Comparison of ENCODE assay signal across 11 cellular contexts in genomic region chr2:68412127-68412819, GRCh38. TPM values are rescaled to one million over a fixed set of nuclear protein-coding genes. Genes with fewer than 3 reads are reported as not detected.
DNase-seq lines count a peak whose midpoint lies in the region; ATAC-seq and TF ChIP-seq lines count a peak whose summit lies in the region.
"Had no signal": no experiment of that assay in that cellular context is flagged by ENCODE, and none has a peak within 500 bp of the region (broad histone marks: within the 10 kb centered on the region; RNA-seq: fewer than 3 reads in every experiment).

No MANE protein-coding gene starts in this region.

- no peaks in the 10 kb centered on the region for H3K27me3 ChIP-seq in tibial artery

- peak overlapping the region; percentile 74 for H3K27ac Mint-ChIP-seq in central memory CD8-positive, alpha-beta T cell (ENCODE audit: low read depth)
- no peak overlapping the region for H3K27ac Mint-ChIP-seq in mesothelial cell of epicardium
- H3K27ac Mint-ChIP-seq: HFFc6 had no signal

- no peaks in the 10 kb centered on the region for H3K4me1 ChIP-seq in tibial artery

- peak overlapping the region; percentile 48 for H3K4me3 Mint-ChIP-seq in central memory CD8-positive, alpha-beta T cell
- no peak overlapping the region for H3K4me3 Mint-ChIP-seq in mesothelial cell of epicardium
- H3K4me3 Mint-ChIP-seq: HFFc6 had no signal

- no peaks in the 10 kb centered on the region for H3K36me3 ChIP-seq in tibial artery

- H3K9me3 Mint-ChIP-seq in central memory CD8-positive, alpha-beta T cell, result no peaks in the 10 kb centered on the region
- H3K9me3 Mint-ChIP-seq in mesothelial cell of epicardium, result peaks cover 14% of the 10 kb centered on the region

- H3K27me3 Mint-ChIP-seq in central memory CD8-positive, alpha-beta T cell, result no peaks in the 10 kb centered on the region
- peaks cover 28% of the 10 kb centered on the region for H3K27me3 Mint-ChIP-seq in mesothelial cell of epicardium (ENCODE audit: low read depth)

- peaks cover 2% of the 10 kb centered on the region for H3K36me3 Mint-ChIP-seq in central memory CD8-positive, alpha-beta T cell (ENCODE audit: insufficient read depth)
- H3K36me3 Mint-ChIP-seq in mesothelial cell of epicardium, result no peaks in the 10 kb centered on the region

- no peak overlapping the region for H3K4me3 ChIP-seq in tibial artery

- H3K27ac ChIP-seq in tibial artery, result no peak overlapping the region

- H3K9me3 ChIP-seq in tibial artery, result no peaks in the 10 kb centered on the region

- intact Hi-C loops in tibial artery (cut with DNase I; ENCODE audit: low total_unique reads), result no loop called here

- peaks cover 66% of the 10 kb centered on the region for H3K4me1 Mint-ChIP-seq in central memory CD8-positive, alpha-beta T cell
- H3K4me1 Mint-ChIP-seq in mesothelial cell of epicardium, result no peaks in the 10 kb centered on the region

- TF ChIP-seq CTCF in tibial artery (IDR thresholded peaks at IDR 0.05), result no peak
- TF ChIP-seq CTCF in mesothelial cell of epicardium (IDR thresholded peaks at IDR 0.05; ENCODE audit: unreplicated experiment), result no peak

- ATAC-seq in GM18508 (IDR thresholded peaks at IDR 0.05; ENCODE audit: insufficient read depth, unreplicated experiment), result peak; percentile 24
- peak; percentile 50 for ATAC-seq in GM21717 (IDR thresholded peaks at IDR 0.05; ENCODE audit: unreplicated experiment)
- ATAC-seq in HG03442 (IDR thresholded peaks at IDR 0.05; ENCODE audit: unreplicated experiment), result peak; percentile 21
- ATAC-seq in central memory CD8-positive, alpha-beta T cell (replicated peaks; ENCODE audit: extremely low read depth, poor library complexity, severe bottlenecking), result no peak

- DNase-seq in central memory CD8-positive, alpha-beta T cell (ENCODE audit: low spot score in 2 of 2), result no peak
- no peak for DNase-seq in nucleus accumbens (lab: John Stamatoyannopoulos, UW)
- DNase-seq in tibial artery, result no peak
- no peak for DNase-seq in HUDEP-2 (lab: John Stamatoyannopoulos, UW; ENCODE audit: unreplicated experiment in 76 of 76)
- no peak for DNase-seq in mesothelial cell of epicardium (ENCODE audit: low spot score in 2 of 2, unreplicated experiment in 2 of 2)
- DNase-seq: Calu3, cortex of kidney, HFFc6 had no signal

RNA-seq across cellular contexts. Expression of gene PLEK, which starts 47.2 kb away (rescaled TPM):
- not detected in 3 replicates for total RNA-seq in mesothelial cell of epicardium
- total RNA-seq: Calu3, HFFc6 had no signal

RNA-seq across cellular contexts. Expression of gene FBXO48, which starts 54.8 kb away (rescaled TPM):
- 0.72 to 0.77 TPM (median 0.75 TPM) in 3 replicates for total RNA-seq in mesothelial cell of epicardium

RNA-seq across cellular contexts. Expression of gene APLF, which starts 55.1 kb away (rescaled TPM):
- total RNA-seq in mesothelial cell of epicardium, result 6.5 to 6.7 TPM (median 6.7 TPM) in 3 replicates
